ENCODE assay signal across 1 cellular context in the genomic region with DNA sequence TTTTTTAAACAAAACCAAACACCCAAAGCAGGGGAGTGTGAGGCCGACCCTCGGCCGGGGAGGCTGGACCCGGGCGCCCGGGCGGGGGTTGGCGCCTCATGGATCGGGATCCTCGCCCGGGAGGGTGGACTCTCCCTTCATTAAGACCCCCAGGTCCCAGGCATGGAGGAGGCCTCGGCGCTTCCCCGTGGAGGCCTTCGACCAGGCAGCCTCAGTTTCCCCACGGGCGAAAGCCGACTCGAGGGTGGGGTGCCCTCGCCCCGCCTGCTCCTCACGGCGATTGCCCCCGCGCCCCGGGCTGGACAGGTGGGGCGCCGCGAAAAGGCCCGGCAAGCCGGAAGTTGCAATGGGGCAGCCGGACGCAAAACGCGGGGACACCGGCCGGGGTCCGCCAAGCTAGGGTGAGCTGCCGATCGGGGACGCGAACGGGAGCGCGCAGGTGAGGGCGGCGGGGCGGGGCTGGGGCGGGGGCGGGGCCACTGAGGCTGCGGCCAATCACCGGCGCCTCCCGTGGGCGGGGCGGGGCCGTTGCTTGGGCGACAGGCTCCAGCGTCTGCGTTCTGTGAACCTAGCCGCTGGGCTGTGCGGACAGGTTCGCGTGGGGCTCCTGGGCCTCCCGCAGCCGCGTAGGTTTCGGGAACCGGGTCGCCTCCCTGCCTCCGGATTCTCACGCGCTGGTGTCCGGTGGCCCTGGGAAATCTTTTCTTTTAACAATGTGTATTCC.
TF ChIP-seq lines count a peak whose summit lies in the region.

No MANE protein-coding gene starts in this region.

TF ChIP-seq in HepG2, 621 proteins besides CTCF, POLR2A, EP300 and RAD21 (continued from another document):
- TF ChIP-seq, protein P1, sequence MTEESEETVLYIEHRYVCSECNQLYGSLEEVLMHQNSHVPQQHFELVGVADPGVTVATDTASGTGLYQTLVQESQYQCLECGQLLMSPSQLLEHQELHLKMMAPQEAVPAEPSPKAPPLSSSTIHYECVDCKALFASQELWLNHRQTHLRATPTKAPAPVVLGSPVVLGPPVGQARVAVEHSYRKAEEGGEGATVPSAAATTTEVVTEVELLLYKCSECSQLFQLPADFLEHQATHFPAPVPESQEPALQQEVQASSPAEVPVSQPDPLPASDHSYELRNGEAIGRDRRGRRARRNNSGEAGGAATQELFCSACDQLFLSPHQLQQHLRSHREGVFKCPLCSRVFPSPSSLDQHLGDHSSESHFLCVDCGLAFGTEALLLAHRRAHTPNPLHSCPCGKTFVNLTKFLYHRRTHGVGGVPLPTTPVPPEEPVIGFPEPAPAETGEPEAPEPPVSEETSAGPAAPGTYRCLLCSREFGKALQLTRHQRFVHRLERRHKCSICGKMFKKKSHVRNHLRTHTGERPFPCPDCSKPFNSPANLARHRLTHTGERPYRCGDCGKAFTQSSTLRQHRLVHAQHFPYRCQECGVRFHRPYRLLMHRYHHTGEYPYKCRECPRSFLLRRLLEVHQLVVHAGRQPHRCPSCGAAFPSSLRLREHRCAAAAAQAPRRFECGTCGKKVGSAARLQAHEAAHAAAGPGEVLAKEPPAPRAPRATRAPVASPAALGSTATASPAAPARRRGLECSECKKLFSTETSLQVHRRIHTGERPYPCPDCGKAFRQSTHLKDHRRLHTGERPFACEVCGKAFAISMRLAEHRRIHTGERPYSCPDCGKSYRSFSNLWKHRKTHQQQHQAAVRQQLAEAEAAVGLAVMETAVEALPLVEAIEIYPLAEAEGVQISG (CRISPR knock-in tag; IDR thresholded peaks at IDR 0.05): peak; percentile 93
- TF ChIP-seq ZZZ3 (CRISPR knock-in tag; IDR thresholded peaks at IDR 0.05; ENCODE audit: borderline replicate concordance) (peak; percentile 31; the same call in 1 of the 2 replicates), NR2F1 (CRISPR knock-in tag; IDR thresholded peaks at IDR 0.05) (0 out of 4 replicates have a peak, but pooled peaks of 1 of the 2 experiments have one; percentile 13), SYNCRIP (IDR thresholded peaks at IDR 0.05; ENCODE audit: insufficient read depth, low read depth, low read length) (no peak), FOXJ3 (CRISPR knock-in tag; IDR thresholded peaks at IDR 0.05; ENCODE audit: borderline replicate concordance) (no peak), FOXC1 (CRISPR knock-in tag; IDR thresholded peaks at IDR 0.05; ENCODE audit: borderline replicate concordance) (no peak), SAFB2 (CRISPR knock-in tag; IDR thresholded peaks at IDR 0.05; ENCODE audit: borderline replicate concordance, low read depth) (no peak), REPIN1 (CRISPR knock-in tag; IDR thresholded peaks at IDR 0.05; ENCODE audit: borderline replicate concordance, low read depth) (no peak), ZNF616 (CRISPR knock-in tag; IDR thresholded peaks at IDR 0.05; ENCODE audit: low read depth) (no peak)
- TF ChIP-seq, protein P2, sequence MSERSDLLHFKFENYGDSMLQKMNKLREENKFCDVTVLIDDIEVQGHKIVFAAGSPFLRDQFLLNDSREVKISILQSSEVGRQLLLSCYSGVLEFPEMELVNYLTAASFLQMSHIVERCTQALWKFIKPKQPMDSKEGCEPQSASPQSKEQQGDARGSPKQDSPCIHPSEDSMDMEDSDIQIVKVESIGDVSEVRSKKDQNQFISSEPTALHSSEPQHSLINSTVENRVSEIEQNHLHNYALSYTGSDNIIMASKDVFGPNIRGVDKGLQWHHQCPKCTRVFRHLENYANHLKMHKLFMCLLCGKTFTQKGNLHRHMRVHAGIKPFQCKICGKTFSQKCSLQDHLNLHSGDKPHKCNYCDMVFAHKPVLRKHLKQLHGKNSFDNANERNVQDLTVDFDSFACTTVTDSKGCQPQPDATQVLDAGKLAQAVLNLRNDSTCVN (CRISPR knock-in tag; IDR thresholded peaks at IDR 0.05; ENCODE audit: borderline replicate concordance): peak; percentile 35; the same call in 1 of the 2 replicates
- TF ChIP-seq, protein P3, sequence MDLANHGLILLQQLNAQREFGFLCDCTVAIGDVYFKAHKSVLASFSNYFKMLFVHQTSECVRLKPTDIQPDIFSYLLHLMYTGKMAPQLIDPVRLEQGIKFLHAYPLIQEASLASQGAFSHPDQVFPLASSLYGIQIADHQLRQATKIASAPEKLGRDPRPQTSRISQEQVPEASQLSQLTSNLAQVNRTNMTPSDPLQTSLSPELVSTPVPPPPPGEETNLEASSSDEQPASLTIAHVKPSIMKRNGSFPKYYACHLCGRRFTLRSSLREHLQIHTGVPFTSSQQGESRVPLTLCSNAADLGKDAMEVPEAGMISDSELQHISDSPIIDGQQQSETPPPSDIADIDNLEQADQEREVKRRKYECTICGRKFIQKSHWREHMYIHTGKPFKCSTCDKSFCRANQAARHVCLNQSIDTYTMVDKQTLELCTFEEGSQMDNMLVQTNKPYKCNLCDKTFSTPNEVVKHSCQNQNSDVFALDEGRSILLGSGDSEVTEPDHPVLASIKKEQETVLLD (CRISPR knock-in tag; IDR thresholded peaks at IDR 0.05; ENCODE audit: low read depth): peak; percentile 92
